12 cellular contexts compared by ENCODE assay signal in genomic region chr5:151108566-151108965, GRCh38. TPM values are rescaled to one million over a fixed set of nuclear protein-coding genes. Genes with fewer than 3 reads are reported as not detected.
DNase-seq lines count a peak whose midpoint lies in the region; ATAC-seq and TF ChIP-seq lines count a peak whose summit lies in the region.
"Had no signal": no experiment of that assay in that cellular context is flagged by ENCODE, and none has a peak within 500 bp of the region (broad histone marks: within the 10 kb centered on the region; RNA-seq: fewer than 3 reads in every experiment).

No MANE protein-coding gene starts in this region.

- H3K36me3 ChIP-seq in lower lobe of right lung (peaks cover 89% of the 10 kb centered on the region), thoracic aorta (peaks cover 57% of the 10 kb centered on the region)

- H3K27ac ChIP-seq in caudate nucleus (ENCODE audit: low read depth, low read length) (peak overlapping the region; percentile 16), lower lobe of right lung (peak overlapping the region; percentile 39), thoracic aorta (peak overlapping the region; percentile 8 to 25)
- H3K27ac ChIP-seq: C4-2B, SK-N-MC had no signal

- peaks cover 0 to under 1% (median 0%) of the 10 kb centered on the region in 3 donors for H3K4me1 Mint-ChIP-seq in T-cell

- no peak overlapping the region for H3K4me3 ChIP-seq in lower lobe of right lung
- no peak overlapping the region for H3K4me3 ChIP-seq in thoracic aorta
- H3K4me3 ChIP-seq: SK-N-MC had no signal

- CTCF ChIA-PET in T-cell (lab: Charles Lee), result interaction anchor here in 1 of 2 donors (1.0 kb wide), 1 partner anchor 60 kb away, joined by 3 read pairs; no protein-coding TSS in a partner anchor

- H3K9me3 ChIP-seq in lower lobe of right lung, result no peaks in the 10 kb centered on the region
- H3K9me3 ChIP-seq in thoracic aorta, result no peaks in the 10 kb centered on the region

- no peak for DNase-seq in T-cell
- DNase-seq in caudate nucleus (lab: John Stamatoyannopoulos, UW), result peak in 1 of 61 donors; percentile 14
- DNase-seq in lower lobe of right lung, result no peak
- DNase-seq in thoracic aorta (ENCODE audit: low spot score), result no peak
- DNase-seq: activated CD8-positive, alpha-beta T cell treated with anti-CD3 and anti-CD28 coated beads, Interleukin-2, amount 10 ng/mL, durations not matched to agents 7 days and 5 days; activated gamma-delta T cell; NCI-H1105 treated with DMSO at 0.1 percent for 48 hours had no signal

- peak overlapping the region; percentile 3 to 57 for H3K27ac Mint-ChIP-seq in T-cell
- H3K27ac Mint-ChIP-seq: activated CD8-positive, alpha-beta T cell treated with anti-CD3 and anti-CD28 coated beads, Interleukin-2, amount 10 ng/mL, durations not matched to agents 7 days and 5 days had no signal

- intact Hi-C loops in lower lobe of right lung (cut with DNase I), result no loop called here

- peaks cover 59% of the 10 kb centered on the region for H3K36me3 Mint-ChIP-seq in T-cell

- no peaks in the 10 kb centered on the region for H3K27me3 ChIP-seq in lower lobe of right lung (ENCODE audit: low read depth)
- no peaks in the 10 kb centered on the region for H3K27me3 ChIP-seq in thoracic aorta (replicated peaks; ENCODE audit: insufficient read depth)

- ATAC-seq in T-cell (replicated peaks in 1 of 4), result no peak
- no peak for ATAC-seq in lower lobe of right lung
- ATAC-seq in thoracic aorta (ENCODE audit: insufficient number of reproducible peaks, low FRiP score, low read depth), result no peak
- ATAC-seq in GM21737 (IDR thresholded peaks at IDR 0.05; ENCODE audit: unreplicated experiment), result no peak
- no peak for ATAC-seq in HG03159 (IDR thresholded peaks at IDR 0.05; ENCODE audit: unreplicated experiment)
- ATAC-seq in GM19035 (IDR thresholded peaks at IDR 0.05; ENCODE audit: unreplicated experiment), result no peak
- ATAC-seq: activated CD8-positive, alpha-beta T cell treated with anti-CD3 and anti-CD28 coated beads, Interleukin-2, amount 10 ng/mL, durations not matched to agents 7 days and 5 days had no signal

- TF ChIP-seq CTCF in lower lobe of right lung (IDR thresholded peaks at IDR 0.05), result no peak
- TF ChIP-seq CTCF in thoracic aorta (IDR thresholded peaks at IDR 0.05), result no peak

- no peaks in the 10 kb centered on the region for H3K27me3 Mint-ChIP-seq in T-cell

- H3K4me1 ChIP-seq in lower lobe of right lung (peaks cover 13% of the 10 kb centered on the region), thoracic aorta (ENCODE audit: control insufficient read depth in 1 of 2, low read depth in 2 of 2) (peaks cover 5 to 17% of the 10 kb centered on the region in 2 donors)

- POLR2A ChIA-PET in T-cell (lab: Charles Lee), result no interaction called here

- no peaks in the 10 kb centered on the region for H3K9me3 Mint-ChIP-seq in T-cell

- H3K4me3 Mint-ChIP-seq in T-cell, result no peak overlapping the region
- H3K4me3 Mint-ChIP-seq: activated CD8-positive, alpha-beta T cell treated with anti-CD3 and anti-CD28 coated beads, Interleukin-2, amount 10 ng/mL, durations not matched to agents 7 days and 5 days had no signal

RNA-seq across cellular contexts. Expression of gene TNIP1, which starts 27.7 kb away (rescaled TPM):
- total RNA-seq in T-cell (100 to 1,000 TPM; 118 to 211 (median 170) TPM), lower lobe of right lung (99.6 TPM), thoracic aorta (100 to 1,000 TPM in 1 of 2 donors, 10 to 100 TPM in 1; 77.4 to 103 TPM)

RNA-seq across cellular contexts. Expression of gene ANXA6, which starts 49.0 kb away (rescaled TPM):
- total RNA-seq in T-cell (100 to 1,000 TPM; 266 to 395 (median 345) TPM), lower lobe of right lung (120 TPM), thoracic aorta (100 to 1,000 TPM; 207 to 349 TPM)
